ENCODE assay signal across 1 cellular context in the genomic region with DNA sequence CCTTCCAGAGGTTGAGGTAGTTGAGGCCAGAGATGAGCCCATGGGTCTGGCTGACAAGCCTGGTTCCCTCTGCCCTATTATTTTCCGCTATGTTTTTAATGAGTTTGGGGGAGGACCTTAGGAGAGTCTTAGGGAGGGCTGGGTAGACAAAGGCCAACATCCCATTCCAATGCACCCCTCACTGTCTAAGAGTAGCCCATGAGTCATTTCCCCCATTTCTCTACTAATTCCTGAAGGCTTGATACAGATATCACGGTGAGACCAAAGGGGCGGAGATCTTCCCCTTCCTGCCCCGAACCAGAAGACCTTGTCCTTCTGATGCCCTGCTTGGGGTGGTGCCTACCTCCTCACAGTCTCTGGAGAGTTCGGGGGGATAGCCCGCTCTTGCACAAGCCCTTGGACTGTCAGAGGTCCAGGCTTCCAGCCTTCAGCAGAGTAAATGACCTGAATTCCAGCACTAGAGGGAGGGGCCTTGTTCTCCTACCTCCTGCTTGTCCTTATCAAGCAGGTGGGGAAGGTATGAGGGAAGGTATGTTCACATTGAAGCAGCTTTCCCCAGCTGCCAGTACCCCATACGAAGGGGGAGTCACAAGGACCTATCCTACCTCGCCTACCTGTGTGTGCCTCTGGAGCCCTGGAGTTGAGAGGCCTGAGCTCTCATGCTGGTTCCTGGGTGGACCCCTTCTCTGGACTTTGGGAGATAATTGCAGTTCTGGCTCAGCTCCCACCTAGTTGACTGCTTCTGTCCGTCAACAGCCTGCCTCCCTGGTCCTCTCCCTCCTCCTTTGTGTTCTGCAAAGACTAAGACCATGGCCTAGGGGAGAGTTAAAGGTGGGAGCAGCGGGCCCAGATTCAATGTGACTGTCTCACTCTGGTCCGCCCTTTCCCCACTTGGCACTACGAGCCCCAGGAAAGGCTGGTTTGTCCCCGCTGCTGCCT.
A peak's percentile ranks its signal among the peaks of the same experiment; 100 is the strongest.
TF ChIP-seq lines count a peak whose summit lies in the region.

No MANE protein-coding gene starts in this region.

TF ChIP-seq in K562, 482 proteins besides CTCF, POLR2A, EP300 and RAD21:
- TF ChIP-seq, protein P1, sequence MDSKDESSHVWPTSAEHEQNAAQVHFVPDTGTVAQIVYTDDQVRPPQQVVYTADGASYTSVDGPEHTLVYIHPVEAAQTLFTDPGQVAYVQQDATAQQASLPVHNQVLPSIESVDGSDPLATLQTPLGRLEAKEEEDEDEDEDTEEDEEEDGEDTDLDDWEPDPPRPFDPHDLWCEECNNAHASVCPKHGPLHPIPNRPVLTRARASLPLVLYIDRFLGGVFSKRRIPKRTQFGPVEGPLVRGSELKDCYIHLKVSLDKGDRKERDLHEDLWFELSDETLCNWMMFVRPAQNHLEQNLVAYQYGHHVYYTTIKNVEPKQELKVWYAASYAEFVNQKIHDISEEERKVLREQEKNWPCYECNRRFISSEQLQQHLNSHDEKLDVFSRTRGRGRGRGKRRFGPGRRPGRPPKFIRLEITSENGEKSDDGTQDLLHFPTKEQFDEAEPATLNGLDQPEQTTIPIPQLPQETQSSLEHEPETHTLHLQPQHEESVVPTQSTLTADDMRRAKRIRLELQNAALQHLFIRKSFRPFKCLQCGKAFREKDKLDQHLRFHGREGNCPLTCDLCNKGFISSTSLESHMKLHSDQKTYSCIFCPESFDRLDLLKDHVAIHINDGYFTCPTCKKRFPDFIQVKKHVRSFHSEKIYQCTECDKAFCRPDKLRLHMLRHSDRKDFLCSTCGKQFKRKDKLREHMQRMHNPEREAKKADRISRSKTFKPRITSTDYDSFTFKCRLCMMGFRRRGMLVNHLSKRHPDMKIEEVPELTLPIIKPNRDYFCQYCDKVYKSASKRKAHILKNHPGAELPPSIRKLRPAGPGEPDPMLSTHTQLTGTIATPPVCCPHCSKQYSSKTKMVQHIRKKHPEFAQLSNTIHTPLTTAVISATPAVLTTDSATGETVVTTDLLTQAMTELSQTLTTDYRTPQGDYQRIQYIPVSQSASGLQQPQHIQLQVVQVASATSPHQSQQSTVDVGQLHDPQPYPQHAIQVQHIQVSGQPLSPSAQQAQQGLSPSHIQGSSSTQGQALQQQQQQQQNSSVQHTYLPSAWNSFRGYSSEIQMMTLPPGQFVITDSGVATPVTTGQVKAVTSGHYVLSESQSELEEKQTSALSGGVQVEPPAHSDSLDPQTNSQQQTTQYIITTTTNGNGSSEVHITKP (IDR thresholded peaks at IDR 0.05; ENCODE audit: partially characterized antibody), result peak; percentile 4
- TF ChIP-seq, protein P2, sequence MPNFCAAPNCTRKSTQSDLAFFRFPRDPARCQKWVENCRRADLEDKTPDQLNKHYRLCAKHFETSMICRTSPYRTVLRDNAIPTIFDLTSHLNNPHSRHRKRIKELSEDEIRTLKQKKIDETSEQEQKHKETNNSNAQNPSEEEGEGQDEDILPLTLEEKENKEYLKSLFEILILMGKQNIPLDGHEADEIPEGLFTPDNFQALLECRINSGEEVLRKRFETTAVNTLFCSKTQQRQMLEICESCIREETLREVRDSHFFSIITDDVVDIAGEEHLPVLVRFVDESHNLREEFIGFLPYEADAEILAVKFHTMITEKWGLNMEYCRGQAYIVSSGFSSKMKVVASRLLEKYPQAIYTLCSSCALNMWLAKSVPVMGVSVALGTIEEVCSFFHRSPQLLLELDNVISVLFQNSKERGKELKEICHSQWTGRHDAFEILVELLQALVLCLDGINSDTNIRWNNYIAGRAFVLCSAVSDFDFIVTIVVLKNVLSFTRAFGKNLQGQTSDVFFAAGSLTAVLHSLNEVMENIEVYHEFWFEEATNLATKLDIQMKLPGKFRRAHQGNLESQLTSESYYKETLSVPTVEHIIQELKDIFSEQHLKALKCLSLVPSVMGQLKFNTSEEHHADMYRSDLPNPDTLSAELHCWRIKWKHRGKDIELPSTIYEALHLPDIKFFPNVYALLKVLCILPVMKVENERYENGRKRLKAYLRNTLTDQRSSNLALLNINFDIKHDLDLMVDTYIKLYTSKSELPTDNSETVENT (CRISPR knock-in tag; IDR thresholded peaks at IDR 0.05), result peak; percentile 36; the same call in 1 of the 2 replicates
- TF ChIP-seq, protein P3, sequence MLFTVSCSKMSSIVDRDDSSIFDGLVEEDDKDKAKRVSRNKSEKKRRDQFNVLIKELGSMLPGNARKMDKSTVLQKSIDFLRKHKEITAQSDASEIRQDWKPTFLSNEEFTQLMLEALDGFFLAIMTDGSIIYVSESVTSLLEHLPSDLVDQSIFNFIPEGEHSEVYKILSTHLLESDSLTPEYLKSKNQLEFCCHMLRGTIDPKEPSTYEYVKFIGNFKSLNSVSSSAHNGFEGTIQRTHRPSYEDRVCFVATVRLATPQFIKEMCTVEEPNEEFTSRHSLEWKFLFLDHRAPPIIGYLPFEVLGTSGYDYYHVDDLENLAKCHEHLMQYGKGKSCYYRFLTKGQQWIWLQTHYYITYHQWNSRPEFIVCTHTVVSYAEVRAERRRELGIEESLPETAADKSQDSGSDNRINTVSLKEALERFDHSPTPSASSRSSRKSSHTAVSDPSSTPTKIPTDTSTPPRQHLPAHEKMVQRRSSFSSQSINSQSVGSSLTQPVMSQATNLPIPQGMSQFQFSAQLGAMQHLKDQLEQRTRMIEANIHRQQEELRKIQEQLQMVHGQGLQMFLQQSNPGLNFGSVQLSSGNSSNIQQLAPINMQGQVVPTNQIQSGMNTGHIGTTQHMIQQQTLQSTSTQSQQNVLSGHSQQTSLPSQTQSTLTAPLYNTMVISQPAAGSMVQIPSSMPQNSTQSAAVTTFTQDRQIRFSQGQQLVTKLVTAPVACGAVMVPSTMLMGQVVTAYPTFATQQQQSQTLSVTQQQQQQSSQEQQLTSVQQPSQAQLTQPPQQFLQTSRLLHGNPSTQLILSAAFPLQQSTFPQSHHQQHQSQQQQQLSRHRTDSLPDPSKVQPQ (CRISPR knock-in tag; IDR thresholded peaks at IDR 0.05; ENCODE audit: borderline replicate concordance), result no peak
- TF ChIP-seq ADNP (tag; IDR thresholded peaks at IDR 0.05), result no peak
- TF ChIP-seq, protein P4, sequence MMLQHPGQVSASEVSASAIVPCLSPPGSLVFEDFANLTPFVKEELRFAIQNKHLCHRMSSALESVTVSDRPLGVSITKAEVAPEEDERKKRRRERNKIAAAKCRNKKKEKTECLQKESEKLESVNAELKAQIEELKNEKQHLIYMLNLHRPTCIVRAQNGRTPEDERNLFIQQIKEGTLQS (IDR thresholded peaks at IDR 0.05), result peak; percentile 36; the same call in 1 of the 2 replicates
- TF ChIP-seq, protein P4 (CRISPR knock-in tag; conservative IDR thresholded peaks at IDR 0.05), result no peak
- TF ChIP-seq FOSL1 (tag; conservative IDR thresholded peaks at IDR 0.05), result peak; percentile 32; the same call in 1 of the 2 replicates
- TF ChIP-seq NR2C1 (IDR thresholded peaks at IDR 0.05), result no peak
- no peak for TF ChIP-seq NR2C1 (tag; IDR thresholded peaks at IDR 0.05)
- TF ChIP-seq ZBTB7A (IDR thresholded peaks at IDR 0.05; ENCODE audit: borderline replicate concordance, control insufficient read depth, low read depth, low read length), result no peak
- no peak for TF ChIP-seq FOXP1 (CRISPR knock-in tag; IDR thresholded peaks at IDR 0.05)
- peak; percentile 83 for TF ChIP-seq ZNF263 (CRISPR knock-in tag; IDR thresholded peaks at IDR 0.05; ENCODE audit: borderline replicate concordance)
